Comparison of ENCODE assay signal across 8 cellular contexts in the genomic region with DNA sequence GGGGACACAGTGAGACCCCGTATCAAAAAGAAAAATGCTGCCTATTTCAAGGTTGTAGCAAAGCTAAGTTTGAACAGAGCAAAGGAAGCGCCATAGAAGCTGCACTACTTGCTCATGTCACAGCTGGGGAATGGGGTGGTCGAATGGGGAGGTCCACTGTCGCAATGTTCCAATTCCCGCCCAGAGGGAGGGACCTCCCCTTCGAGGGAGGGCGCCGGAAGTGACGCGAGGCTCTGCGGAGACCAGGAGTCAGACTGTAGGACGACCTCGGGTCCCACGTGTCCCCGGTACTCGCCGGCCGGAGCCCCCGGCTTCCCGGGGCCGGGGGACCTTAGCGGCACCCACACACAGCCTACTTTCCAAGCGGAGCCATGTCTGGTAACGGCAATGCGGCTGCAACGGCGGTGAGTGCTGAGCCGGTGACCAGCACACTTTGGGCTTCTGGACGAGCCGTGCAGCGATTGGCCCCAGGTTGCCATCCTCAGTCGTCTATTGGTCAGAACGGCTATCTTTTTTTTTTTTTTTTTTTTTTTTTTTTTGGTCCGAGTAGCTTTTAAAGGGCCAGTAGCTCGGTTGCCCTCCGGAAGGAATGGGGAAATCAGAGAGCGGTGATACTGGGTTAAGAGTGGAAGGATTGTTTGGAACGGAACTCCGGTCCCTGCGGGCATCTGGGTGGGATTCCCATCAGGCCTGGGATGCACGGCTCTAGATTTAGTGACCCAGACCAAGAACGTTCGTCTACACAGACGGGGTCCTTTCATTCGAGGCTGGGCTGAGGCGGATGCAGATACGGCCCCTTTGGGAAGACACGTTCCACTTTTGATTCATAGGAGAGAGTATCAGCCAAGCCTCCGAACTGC. TPM values are rescaled to one million over a fixed set of nuclear protein-coding genes. Genes with fewer than 3 reads are reported as not detected.
DNase-seq lines count a peak whose midpoint lies in the region; ATAC-seq and TF ChIP-seq lines count a peak whose summit lies in the region.

A gene (plus strand): TSS at position 219 of the 860 bp plus-strand sequence. CDS start 153 bp downstream, at position 372.

- peaks cover 3% of the 10 kb centered on the region for H3K36me3 Mint-ChIP-seq in activated naive CD8-positive, alpha-beta T cell
- no peaks in the 10 kb centered on the region for H3K36me3 Mint-ChIP-seq in glutamatergic neuron (ENCODE audit: unreplicated experiment)

- H3K4me1 ChIP-seq in osteoblast (ENCODE audit: insufficient read depth, low read length) (peaks cover 11% of the 10 kb centered on the region), thymus (ENCODE audit: control insufficient read depth, insufficient read depth, low read length) (peaks cover 8% of the 10 kb centered on the region)

- no peaks in the 10 kb centered on the region for H3K9me3 Mint-ChIP-seq in activated naive CD8-positive, alpha-beta T cell (ENCODE audit: low read depth)
- peaks cover 7% of the 10 kb centered on the region for H3K9me3 Mint-ChIP-seq in glutamatergic neuron (ENCODE audit: unreplicated experiment)

- ATAC-seq in HG02623 (IDR thresholded peaks at IDR 0.05; ENCODE audit: unreplicated experiment), result peak; percentile 89

- no peaks in the 10 kb centered on the region for H3K9me3 ChIP-seq in osteoblast (ENCODE audit: low read depth, low read length)
- H3K9me3 ChIP-seq in thymus (ENCODE audit: control insufficient read depth), result no peaks in the 10 kb centered on the region

- H3K36me3 ChIP-seq in osteoblast (ENCODE audit: insufficient read depth, low read length), result peaks cover 24% of the 10 kb centered on the region
- peaks cover 24% of the 10 kb centered on the region for H3K36me3 ChIP-seq in thymus (ENCODE audit: control insufficient read depth, insufficient read depth)

- peak within 1 kb of the TSS; percentile 93 for H3K4me3 ChIP-seq in osteoblast (ENCODE audit: insufficient read depth, low read length)
- H3K4me3 ChIP-seq in thymus (ENCODE audit: low read length), result peak within 1 kb of the TSS; percentile 83

- CTCF ChIA-PET in GM10248 (lab: Yijun Ruan, JAX), result interaction anchor here (0.8 to 1.3 kb wide), 6 partner anchors 10 to 121 kb away, joined by 3 to 7 read pairs (median 4); a partner anchor contains a TSS

- peak within 1 kb of the TSS; percentile 90 for H2AFZ ChIP-seq in osteoblast (ENCODE audit: low read length)

- TF ChIP-seq CTCF in GM10248 (IDR thresholded peaks at IDR 0.05; ENCODE audit: control extremely low read depth, extremely low read depth, low read depth, missing control alignments) (no peak), glutamatergic neuron (IDR thresholded peaks at IDR 0.05; ENCODE audit: partially characterized antibody, unreplicated experiment) (no peak), osteoblast (IDR thresholded peaks at IDR 0.05; ENCODE audit: extremely low read depth, low read depth, low read length) (no peak)

- H3K27me3 ChIP-seq in osteoblast (ENCODE audit: insufficient read depth, low read length), result no peaks in the 10 kb centered on the region
- H3K27me3 ChIP-seq in thymus (ENCODE audit: control insufficient read depth, insufficient read depth), result no peaks in the 10 kb centered on the region

- no peaks in the 10 kb centered on the region for H4K20me1 ChIP-seq in osteoblast (ENCODE audit: insufficient read depth, low read length)

- 1% methylated on average over 49 of the region's 49 CpGs for WGBS in thymus

- POLR2A ChIA-PET in GM10248 (lab: Yijun Ruan, JAX), result interaction anchor here (0.6 to 5.5 kb wide), 15 partner anchors 8 to 1758 kb away, joined by 3 to 76 read pairs (median 6); a partner anchor contains a TSS

- peak within 1 kb of the TSS; percentile 97 for H3K4me3 Mint-ChIP-seq in activated naive CD8-positive, alpha-beta T cell
- peak within 1 kb of the TSS; percentile 98 for H3K4me3 Mint-ChIP-seq in glutamatergic neuron (ENCODE audit: unreplicated experiment)

- no peaks in the 10 kb centered on the region for H3K27me3 Mint-ChIP-seq in activated naive CD8-positive, alpha-beta T cell
- peaks cover 4% of the 10 kb centered on the region for H3K27me3 Mint-ChIP-seq in glutamatergic neuron (ENCODE audit: unreplicated experiment)

- peaks cover 26% of the 10 kb centered on the region for H3K79me2 ChIP-seq in osteoblast (ENCODE audit: insufficient read depth, low read length)

- peak within 1 kb of the TSS; percentile 94 for H3K27ac Mint-ChIP-seq in activated naive CD8-positive, alpha-beta T cell
- H3K27ac Mint-ChIP-seq in glutamatergic neuron (ENCODE audit: unreplicated experiment), result peak within 1 kb of the TSS; percentile 90

- peaks cover 19% of the 10 kb centered on the region for H3K4me1 Mint-ChIP-seq in activated naive CD8-positive, alpha-beta T cell (ENCODE audit: low read depth)
- no peaks in the 10 kb centered on the region for H3K4me1 Mint-ChIP-seq in glutamatergic neuron (ENCODE audit: low read depth, unreplicated experiment)

- peak; percentile 92 for DNase-seq in GM10248 (ENCODE audit: extremely low spot score)
- peak; percentile 96 for DNase-seq in NCI-H1105 (lab: John Stamatoyannopoulos, UW)
- DNase-seq in SKM-1 treated with dmso at 0.1 percent for 144 hours (lab: John Stamatoyannopoulos, UW; ENCODE audit: unreplicated experiment), result peak; percentile 91
- peak; percentile 88 for DNase-seq in glutamatergic neuron
- peak; percentile 96 for DNase-seq in osteoblast (ENCODE audit: insufficient read length, low spot score, missing footprints)

- H3K4me2 ChIP-seq in osteoblast (ENCODE audit: insufficient read depth, low read length), result peak within 1 kb of the TSS; percentile 99

- H3K27ac ChIP-seq in osteoblast (ENCODE audit: low read depth, low read length) (peak within 1 kb of the TSS; percentile 93), thymus (ENCODE audit: low read depth) (peak within 1 kb of the TSS; percentile 88)

RNA-seq across cellular contexts. Expression of the gene that starts here (rescaled TPM):
- total RNA-seq in glutamatergic neuron (ENCODE audit: unreplicated experiment) (30.4 TPM), osteoblast (5.0 and 8.7 TPM in 2 replicates)
- polyA plus RNA-seq in thymus, result 15.5 TPM

Comparison
In these comparisons a context has a peak if more than half of its experiments do, and no peak if none do; other contexts are left out.
1. Peak in every context shown above with its lines: DNase-seq, ATAC-seq, H3K4me3 ChIP-seq and H3K27ac ChIP-seq.